ENCODE assay signal across 8 cellular contexts in genomic region chr3:139533781-139534443, GRCh38. TPM values are rescaled to one million over a fixed set of nuclear protein-coding genes. Genes with fewer than 3 reads are reported as not detected.
DNase-seq lines count a peak whose midpoint lies in the region; ATAC-seq and TF ChIP-seq lines count a peak whose summit lies in the region.

No MANE protein-coding gene starts in this region.

- TF ChIP-seq POLR2A in tibial nerve (IDR thresholded peaks at IDR 0.05), result no peak

- no peak for TF ChIP-seq EP300 in tibial nerve (IDR thresholded peaks at IDR 0.05)

- peaks cover 0 to 3% of the 10 kb centered on the region in 2 donors for H3K4me1 Mint-ChIP-seq in effector memory CD8-positive, alpha-beta T cell (ENCODE audit: low read depth in 2 of 2)

- intact Hi-C loops in right cardiac atrium (cut with DNase I), result no loop called here

- DNase-seq in DMS79 (lab: John Stamatoyannopoulos, UW) (peak; percentile 83), SK-N-MC (ENCODE audit: low read depth, low spot score) (peak; percentile 77), right cardiac atrium (peak; percentile 51 to 84 (median 83)), tibial nerve (ENCODE audit: low spot score in 2 of 2) (no peak), GDM1 (lab: John Stamatoyannopoulos, UW) (no peak)
- DNase-seq in effector memory CD8-positive, alpha-beta T cell, result no peak
- no peak for DNase-seq in stimulated activated CD4-positive, alpha-beta T cell treated with anti-CD3 and anti-CD28 coated beads, Interleukin-1b, Interleukin-23, amount 100 ng/mL, for 48 hours

- no peaks in the 10 kb centered on the region for H3K9me3 Mint-ChIP-seq in effector memory CD8-positive, alpha-beta T cell

- peak overlapping the region; percentile 30 for H3K9ac ChIP-seq in SK-N-MC (ENCODE audit: insufficient read length)

- no peaks in the 10 kb centered on the region for H3K36me3 ChIP-seq in SK-N-MC (ENCODE audit: insufficient read depth, low read length)
- no peaks in the 10 kb centered on the region for H3K36me3 ChIP-seq in tibial nerve

- H3K27ac ChIP-seq in SK-N-MC (peak overlapping the region; percentile 96), right cardiac atrium (ENCODE audit: low read length) (peak overlapping the region; percentile 87), tibial nerve (peak overlapping the region in 3 of 4 donors; percentile 55 to 70 (median 60))

- ATAC-seq in HG03108 (IDR thresholded peaks at IDR 0.05; ENCODE audit: unreplicated experiment) (peak; percentile 45), right cardiac atrium (peak; percentile 55 to 63)
- ATAC-seq in effector memory CD8-positive, alpha-beta T cell (replicated peaks), result no peak

- no peak for TF ChIP-seq CTCF in tibial nerve (IDR thresholded peaks at IDR 0.05)

- H3K36me3 Mint-ChIP-seq in effector memory CD8-positive, alpha-beta T cell (ENCODE audit: insufficient read depth), result no peaks in the 10 kb centered on the region

- H3K27ac Mint-ChIP-seq in effector memory CD8-positive, alpha-beta T cell, result no peak overlapping the region

- H3K9me3 ChIP-seq in SK-N-MC (ENCODE audit: low read depth, low read length) (no peaks in the 10 kb centered on the region), right cardiac atrium (ENCODE audit: control insufficient read depth, low read length) (no peaks in the 10 kb centered on the region), tibial nerve (no peaks in the 10 kb centered on the region)

- H3K27me3 Mint-ChIP-seq in effector memory CD8-positive, alpha-beta T cell, result peaks cover 22 to 41% of the 10 kb centered on the region in 2 donors

- H3K27me3 ChIP-seq in right cardiac atrium (ENCODE audit: control insufficient read depth, insufficient read depth), result no peaks in the 10 kb centered on the region
- no peaks in the 10 kb centered on the region for H3K27me3 ChIP-seq in tibial nerve

- no peak overlapping the region for H3K4me3 Mint-ChIP-seq in effector memory CD8-positive, alpha-beta T cell

- 31% methylated on average over 15 of the region's 15 CpGs for WGBS in right cardiac atrium
- 31 to 34% methylated on average over 15 of the region's 15 CpGs for WGBS in tibial nerve, 2 donors

- H3K4me3 ChIP-seq in SK-N-MC (peak overlapping the region; percentile 57), right cardiac atrium (ENCODE audit: low read length) (no peak overlapping the region), tibial nerve (no peak overlapping the region)

- H3K4me1 ChIP-seq in right cardiac atrium (ENCODE audit: control insufficient read depth, insufficient read depth, low read length) (peaks cover 20% of the 10 kb centered on the region), tibial nerve (peaks cover 0 to 55% (median 23%) of the 10 kb centered on the region in 4 donors)

RNA-seq across cellular contexts. Expression of gene RBP1, which starts 5.6 kb away (rescaled TPM):
- total RNA-seq in right cardiac atrium (10 to 100 TPM; 39.3 to 60.9 (median 54.9) TPM), tibial nerve (1 to 10 TPM; 3.3 to 5.9 (median 4.8) TPM)
- 65.6 TPM for polyA plus RNA-seq in right cardiac atrium

RNA-seq across cellular contexts. Expression of gene RBP2, which starts 57.6 kb away (rescaled TPM):
- total RNA-seq in right cardiac atrium (not detected), tibial nerve (not detected)
- polyA plus RNA-seq in right cardiac atrium, result not detected

Comparison
In these comparisons a context has a peak if more than half of its experiments do, and no peak if none do; other contexts are left out.
1. DNase-seq: peak in DMS79 (single experiment), SK-N-MC (single experiment) and right cardiac atrium (3 of 3); none in tibial nerve (0 of 2), effector memory CD8-positive, alpha-beta T cell (0 of 3), stimulated activated CD4-positive, alpha-beta T cell treated with anti-CD3 and anti-CD28 coated beads, Interleukin-1b, Interleukin-23, amount 100 ng/mL, for 48 hours (single experiment) and GDM1 (single experiment).
2. RNA of gene RBP1, which starts 5.6 kb away (total RNA-seq): 39.3 to 60.9 TPM in right cardiac atrium; 3.3 to 5.9 TPM in tibial nerve; every median in the first group is over 4 times any median in the second.
3. Peak in every context shown above with its lines, with median percentiles within 50 percentile points of each other: H3K27ac ChIP-seq.